Comparison of ENCODE assay signal across 14 cellular contexts in genomic region chr13:113445791-113446487, GRCh38. TPM values are rescaled to one million over a fixed set of nuclear protein-coding genes. Genes with fewer than 3 reads are reported as not detected.
DNase-seq lines count a peak whose midpoint lies in the region; ATAC-seq, FAIRE-seq and TF ChIP-seq lines count a peak whose summit lies in the region.
"Had no signal": no experiment of that assay in that cellular context is flagged by ENCODE, and none has a peak within 500 bp of the region (broad histone marks: within the 10 kb centered on the region; RNA-seq: fewer than 3 reads in every experiment).

No MANE protein-coding gene starts in this region.

- FAIRE-seq in GM12891 (lab: Jason Lieb, UNC) = peak; percentile 20

- H3K9me3 ChIP-seq in HEK293 (ENCODE audit: control insufficient read depth, insufficient read depth, low read depth, low read length) = no peaks in the 10 kb centered on the region
- H3K9me3 ChIP-seq: psoas muscle, thoracic aorta had no signal

- POLR2A ChIA-PET in HEK293 (lab: Yijun Ruan, JAX) (no interaction called here), RWPE1 (lab: Yijun Ruan, JAX; ENCODE audit: low non-redundant PET) (no interaction called here)

- intact Hi-C loops in left cardiac atrium (cut with DNase I) = no loop called here

- TF ChIP-seq POLR2A in GM12891 (IDR thresholded peaks at IDR 0.05; ENCODE audit: low read depth, low read length) = no peak

- H3K27ac ChIP-seq in HEK293 (ENCODE audit: extremely low read depth, low read depth, low read length) (no peak overlapping the region), RWPE1 (no peak overlapping the region)
- H3K27ac ChIP-seq: psoas muscle, thoracic aorta had no signal

- no peaks in the 10 kb centered on the region for H3K4me1 ChIP-seq in HEK293 (ENCODE audit: control insufficient read depth, insufficient read depth, low read length)

- no peak for DNase-seq in GM12891 (ENCODE audit: insufficient read length, low spot score)
- peak; percentile 76 for DNase-seq in NCI-H146 treated with DMSO at 0.1 percent for 48 hours (lab: John Stamatoyannopoulos, UW; ENCODE audit: unreplicated experiment)
- peak; percentile 40 for DNase-seq in midbrain (lab: John Stamatoyannopoulos, UW)
- DNase-seq in NCI-H1092 treated with DMSO at 0.1 percent for 48 hours (lab: John Stamatoyannopoulos, UW) = no peak
- no peak for DNase-seq in RWPE1 (ENCODE audit: low spot score)
- DNase-seq in left cardiac atrium = no peak
- DNase-seq: activated CD8-positive, alpha-beta T cell treated with anti-CD3 and anti-CD28 coated beads for 36 hours; effector CD8-positive, alpha-beta T cell; MM.1S; T-helper 1 cell had no signal

- TF ChIP-seq CTCF in HEK293 (tag by site-specific recombination; IDR thresholded peaks at IDR 0.05) (no peak), RWPE1 (conservative IDR thresholded peaks at IDR 0.05; ENCODE audit: low read depth) (no peak)

- CTCF ChIA-PET in HEK293 (lab: Yijun Ruan, JAX) = no interaction called here
- CTCF ChIA-PET in RWPE1 (lab: Yijun Ruan, JAX) = no interaction called here

- ATAC-seq in left cardiac atrium (no peak), GM19328 (IDR thresholded peaks at IDR 0.05; ENCODE audit: unreplicated experiment) (no peak)
- ATAC-seq: activated CD8-positive, alpha-beta T cell treated with anti-CD3 and anti-CD28 coated beads for 36 hours; psoas muscle had no signal

- peaks cover 0 to 28% of the 10 kb centered on the region in 2 experiments; a peak in 2 of 3 replicates for H3K36me3 ChIP-seq in HEK293 (ENCODE audit: control insufficient read depth in 2 of 2, insufficient read depth in 1 of 2, low read length in 2 of 2)
- H3K36me3 ChIP-seq: thoracic aorta had no signal

- no peak overlapping the region for H3K4me3 ChIP-seq in HEK293 (ENCODE audit: low read depth, low read length)
- H3K4me3 ChIP-seq: psoas muscle, thoracic aorta had no signal

TF ChIP-seq in GM12891, 5 proteins besides CTCF, POLR2A, EP300 and RAD21:
- TF ChIP-seq POU2F2 (IDR thresholded peaks at IDR 0.05; ENCODE audit: low read depth, low read length) (no peak), POLR2AphosphoS5 (IDR thresholded peaks at IDR 0.05; ENCODE audit: low read depth, low read length) (no peak), SPI1 (IDR thresholded peaks at IDR 0.05; ENCODE audit: low read depth, low read length) (no peak), TAF1 (IDR thresholded peaks at IDR 0.05; ENCODE audit: low read depth, low read length) (no peak), PAX5 (IDR thresholded peaks at IDR 0.05; ENCODE audit: insufficient read depth, low read length, severe bottlenecking) (no peak)

TF ChIP-seq in HEK293, 187 proteins besides CTCF, POLR2A, EP300 and RAD21:
- TF ChIP-seq ZNF660 (tag by site-specific recombination; IDR thresholded peaks at IDR 0.05) (no peak), ZIC2 (tag by site-specific recombination; IDR thresholded peaks at IDR 0.05) (peak; percentile 91), GLIS1 (tag by site-specific recombination; IDR thresholded peaks at IDR 0.05) (peak; percentile 87)

RNA-seq across cellular contexts. Expression of gene ADPRHL1, which starts 7.3 kb away (rescaled TPM):
- 2.2 TPM for polyA plus RNA-seq in GM12891 (2012; ENCODE audit: low read depth, missing spikeins)
- 100 to 1,000 TPM; 241 to 245 TPM for total RNA-seq in left cardiac atrium

RNA-seq across cellular contexts. Expression of gene DCUN1D2, which starts 44.6 kb away (rescaled TPM):
- 5.4 TPM for polyA plus RNA-seq in GM12891 (2012; ENCODE audit: low read depth, missing spikeins)
- total RNA-seq in left cardiac atrium = 10 to 100 TPM; 81.1 to 94.3 TPM

Comparison
In these comparisons a context has a peak if more than half of its experiments do, and no peak if none do; other contexts are left out.
1. DNase-seq: peak in NCI-H146 treated with DMSO at 0.1 percent for 48 hours (single experiment) and midbrain (single experiment); none in GM12891 (single experiment), NCI-H1092 treated with DMSO at 0.1 percent for 48 hours (single experiment), RWPE1 (single experiment) and left cardiac atrium (single experiment).